In the genomic region with DNA sequence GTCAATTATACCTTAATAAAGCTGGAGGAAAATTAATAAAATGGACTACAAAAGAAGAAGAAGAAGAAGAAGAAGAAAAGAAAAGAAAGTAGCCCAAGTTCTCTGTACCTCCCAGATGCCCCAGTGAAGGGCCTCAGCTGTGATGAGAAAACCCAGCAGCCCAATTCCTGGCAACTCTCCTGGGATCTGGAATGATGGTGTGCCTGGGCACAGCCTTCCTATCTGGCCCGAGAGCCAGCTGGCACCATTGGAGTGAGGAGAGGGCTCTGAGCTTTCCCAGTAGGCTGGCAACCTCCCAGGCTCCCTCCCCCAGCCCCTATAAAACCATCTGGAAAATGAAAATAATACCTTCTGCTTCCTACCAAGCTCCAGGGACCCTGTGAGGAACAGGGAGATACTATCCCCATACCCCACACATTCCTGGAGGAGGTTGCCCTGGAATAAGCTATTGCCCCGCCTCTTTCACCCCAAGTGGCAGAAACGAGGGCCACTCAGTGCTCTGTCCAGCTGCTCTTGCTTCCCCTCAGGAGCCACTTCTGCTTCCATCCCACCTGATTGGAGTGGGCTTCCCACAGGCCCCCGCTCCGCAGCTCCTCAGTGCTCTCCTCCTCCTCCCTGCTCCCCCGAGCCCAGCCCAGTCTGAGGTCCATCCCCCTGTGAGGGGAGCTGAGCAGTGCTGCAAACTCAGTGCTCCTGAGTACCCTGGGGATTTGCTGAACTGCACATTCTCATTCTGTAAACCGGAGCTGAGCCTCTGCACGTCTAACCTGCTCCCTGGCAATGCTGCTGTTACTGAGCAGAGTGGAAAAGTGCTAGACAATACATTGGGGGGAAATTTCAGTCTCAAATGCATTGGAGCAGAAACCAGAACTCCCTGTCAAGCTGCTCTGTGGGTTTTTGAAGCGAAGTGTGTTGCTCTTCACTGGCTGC, we compare ENCODE assay signal across 9 cellular contexts.
DNase-seq lines count a peak whose midpoint lies in the region; ATAC-seq and TF ChIP-seq lines count a peak whose summit lies in the region.
"Had no signal": no experiment of that assay in that cellular context is flagged by ENCODE, and none has a peak within 500 bp of the region (broad histone marks: within the 10 kb centered on the region; RNA-seq: fewer than 3 reads in every experiment).

No MANE protein-coding gene starts in this region.

- no peaks in the 10 kb centered on the region for H3K4me1 Mint-ChIP-seq in natural killer cell

- peak overlapping the region; percentile 68 for H3K9ac ChIP-seq in BLaER1

- no TSS peak for BruUV-seq in Panc1 (replicated peaks; lab: Mats Ljungman, UMichigan)

- in situ Hi-C loops in Panc1 (cut with HindIII; ENCODE audit: low pct_unique_long_range_greater_than_20kb, low sequenced_read_pairs): no loop called here

- H4K20me1 ChIP-seq in BLaER1: no peaks in the 10 kb centered on the region

- intact Hi-C loops in Panc1 (cut with micrococcal nuclease; ENCODE audit: unreplicated experiment) (no loop called here), natural killer cell (cut with micrococcal nuclease) (no loop called here)

- H3K4me1 ChIP-seq in BLaER1 (peaks cover 84% of the 10 kb centered on the region), Panc1 (ENCODE audit: control insufficient read depth, insufficient read depth, low read length) (peaks cover 6% of the 10 kb centered on the region; the same call in 1 of the 2 replicates)
- H3K4me1 ChIP-seq: adrenal gland had no signal

- no peak overlapping the region for H3K4me3 Mint-ChIP-seq in natural killer cell

- TF ChIP-seq CTCF in Panc1 (IDR thresholded peaks at IDR 0.05) (no peak), natural killer cell (IDR thresholded peaks at IDR 0.05) (no peak)

- peak; percentile 53; the same call in 1 of the 2 replicates for ATAC-seq in Panc1
- ATAC-seq in HG03039 (IDR thresholded peaks at IDR 0.05; ENCODE audit: unreplicated experiment): no peak
- ATAC-seq in natural killer cell: no peak

- H3K27me3 ChIP-seq in BLaER1 (no peaks in the 10 kb centered on the region), H7 (ENCODE audit: control insufficient read depth, insufficient read depth, low read length) (no peaks in the 10 kb centered on the region), Panc1 (ENCODE audit: control insufficient read depth, insufficient read depth, low read length) (no peaks in the 10 kb centered on the region)
- H3K27me3 ChIP-seq: adrenal gland had no signal

- no peak overlapping the region for H3K27ac Mint-ChIP-seq in natural killer cell

- H3K9me3 ChIP-seq in BLaER1: peaks cover 16% of the 10 kb centered on the region
- H3K9me3 ChIP-seq in Panc1 (ENCODE audit: control insufficient read depth, insufficient read depth, low read depth, low read length): no peaks in the 10 kb centered on the region
- H3K9me3 ChIP-seq: adrenal gland had no signal

- DNase-seq in H7 (peak; percentile 55), Panc1 (ENCODE audit: low read depth, low spot score) (no peak), left kidney (ENCODE audit: low read depth, low spot score) (peak; percentile 72), RPMI8226 (no peak), cerebellum (ENCODE audit: low spot score) (no peak), natural killer cell (no peak)

- no peaks in the 10 kb centered on the region for H3K36me3 Mint-ChIP-seq in natural killer cell

- peaks cover 18% of the 10 kb centered on the region for H3K36me3 ChIP-seq in BLaER1
- H3K36me3 ChIP-seq in H7 (replicated peaks; ENCODE audit: control insufficient read depth, insufficient read depth, low read length): no peaks in the 10 kb centered on the region
- no peaks in the 10 kb centered on the region for H3K36me3 ChIP-seq in Panc1 (ENCODE audit: control insufficient read depth, insufficient read depth, low read length)
- H3K36me3 ChIP-seq: adrenal gland had no signal

- POLR2A ChIA-PET in Panc1 (lab: Charles Lee): no interaction called here

- H3K27ac ChIP-seq in BLaER1 (peak overlapping the region; percentile 82), Panc1 (ENCODE audit: low read length) (no peak overlapping the region)
- H3K27ac ChIP-seq: adrenal gland had no signal

- peak overlapping the region; percentile 98 for H3K4me2 ChIP-seq in BLaER1

- no peaks in the 10 kb centered on the region for H3K9me3 Mint-ChIP-seq in natural killer cell

- peaks cover 0 to 6% of the 10 kb centered on the region in 2 donors for H3K27me3 Mint-ChIP-seq in natural killer cell (ENCODE audit: low read depth in 2 of 2)

- H3K4me3 ChIP-seq in BLaER1: peak overlapping the region; percentile 55
- no peak overlapping the region for H3K4me3 ChIP-seq in H7 (ENCODE audit: insufficient read depth, low read depth, low read length)
- no peak overlapping the region for H3K4me3 ChIP-seq in Panc1 (ENCODE audit: low read depth in 2 of 2, low read length in 2 of 2)
- H3K4me3 ChIP-seq: adrenal gland had no signal

- CTCF ChIA-PET in Panc1 (lab: Charles Lee): interaction anchor here (0.5 to 0.6 kb wide), 2 partner anchors 29 to 165 kb away, joined by 3 read pairs; no protein-coding TSS in a partner anchor

Comparison
In these comparisons a context has a peak if more than half of its experiments do, and no peak if none do; other contexts are left out.
1. DNase-seq: peak in H7 (single experiment) and left kidney (single experiment); none in Panc1 (single experiment), RPMI8226 (single experiment), cerebellum (single experiment) and natural killer cell (single experiment).